8 cellular contexts compared by ENCODE assay signal in the genomic region with DNA sequence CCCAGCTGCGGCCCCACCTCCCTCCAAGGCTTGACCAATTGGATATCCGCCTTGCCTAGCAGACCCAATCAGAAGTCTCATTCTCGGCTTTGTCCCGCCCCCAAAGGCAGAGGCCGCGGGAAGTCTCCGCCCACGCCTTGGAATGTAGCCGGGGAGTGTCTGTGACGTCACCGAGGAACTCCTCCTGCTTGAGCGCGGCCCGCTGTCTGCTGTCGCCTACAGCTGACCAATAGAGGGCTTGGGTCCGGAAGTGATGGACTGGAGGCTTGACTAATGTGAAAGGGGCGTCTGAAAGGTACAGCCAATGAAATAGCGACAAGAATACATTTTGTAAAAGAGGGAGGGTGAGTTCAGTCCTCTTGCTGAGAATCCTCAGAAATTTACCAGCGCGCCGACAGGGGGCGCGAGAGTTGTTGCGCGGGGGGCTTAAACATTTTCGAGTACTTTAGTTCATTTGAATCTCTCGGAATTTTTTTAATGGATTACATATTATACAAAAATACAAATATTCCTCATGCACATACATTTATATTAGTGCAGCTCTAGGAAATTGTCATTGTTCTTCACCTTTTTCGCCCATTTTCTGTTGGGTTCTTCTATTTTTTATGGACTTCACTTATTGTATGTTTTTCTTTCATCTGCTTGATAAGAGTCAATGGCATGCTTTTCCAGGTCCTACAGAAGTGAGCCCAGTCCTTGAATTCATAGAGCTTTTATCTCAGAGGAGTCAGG. TPM values are rescaled to one million over a fixed set of nuclear protein-coding genes. Genes with fewer than 3 reads are reported as not detected.
DNase-seq lines count a peak whose midpoint lies in the region; ATAC-seq and TF ChIP-seq lines count a peak whose summit lies in the region.

No MANE protein-coding gene starts in this region.

- H2AFZ ChIP-seq in neuronal stem cell (ENCODE audit: low read length) = peak overlapping the region; percentile 87

- H2AK5ac ChIP-seq in neuronal stem cell (ENCODE audit: low read depth, low read length) = no peak overlapping the region

- no peak overlapping the region for H2BK5ac ChIP-seq in neuronal stem cell (ENCODE audit: low read length)

- no peak overlapping the region for H2BK15ac ChIP-seq in neuronal stem cell (ENCODE audit: low read length)

- peaks cover 2% of the 10 kb centered on the region for H3K79me1 ChIP-seq in neuronal stem cell (ENCODE audit: low read depth, low read length)

- peaks cover 42% of the 10 kb centered on the region for H3K4me1 Mint-ChIP-seq in HFFc6 (ENCODE audit: low read depth)
- H3K4me1 Mint-ChIP-seq in activated naive CD4-positive, alpha-beta T cell treated with anti-CD3 and anti-CD28 coated beads, Interleukin-2, amount 10 ng/mL, durations not matched to agents 7 days and 5 days = peaks cover 43% of the 10 kb centered on the region

- peak overlapping the region; percentile 97 for H3K27ac Mint-ChIP-seq in HFFc6
- peak overlapping the region; percentile 95 for H3K27ac Mint-ChIP-seq in activated naive CD4-positive, alpha-beta T cell treated with anti-CD3 and anti-CD28 coated beads, Interleukin-2, amount 10 ng/mL, durations not matched to agents 7 days and 5 days

- peak; percentile 97 for ATAC-seq in gastroesophageal sphincter

- no peak overlapping the region for H3K4me2 ChIP-seq in neuronal stem cell (ENCODE audit: insufficient read depth, low read length, poor library complexity, severe bottlenecking)

- H3K27ac ChIP-seq in gastroesophageal sphincter (peak overlapping the region; percentile 59 to 99 (median 96)), neuronal stem cell (replicated peaks; ENCODE audit: low read length) (no peak overlapping the region), subcutaneous abdominal adipose tissue (ENCODE audit: low read depth, low read length) (peak overlapping the region; percentile 94)

- H3K4me3 Mint-ChIP-seq in HFFc6 = peak overlapping the region; percentile 97
- peak overlapping the region; percentile 93 for H3K4me3 Mint-ChIP-seq in activated naive CD4-positive, alpha-beta T cell treated with anti-CD3 and anti-CD28 coated beads, Interleukin-2, amount 10 ng/mL, durations not matched to agents 7 days and 5 days

- H3K36me3 ChIP-seq in gastroesophageal sphincter (no peaks in the 10 kb centered on the region), neuronal stem cell (replicated peaks in 1 of 2; ENCODE audit: control insufficient read depth in 2 of 2, insufficient read depth in 2 of 2, low read length in 2 of 2) (peaks cover 0 to 11% of the 10 kb centered on the region in 2 donors), subcutaneous abdominal adipose tissue (ENCODE audit: control insufficient read depth in 5 of 5, insufficient read depth in 5 of 5, low read length in 5 of 5) (no peaks in the 10 kb centered on the region)

- no peak for TF ChIP-seq EP300 in gastroesophageal sphincter (IDR thresholded peaks at IDR 0.05)

- WGBS in gastroesophageal sphincter (ENCODE audit: low coverage in 1 of 2), 2 donors = 5% methylated on average over 11 of the region's 28 CpGs
- no CpG with 5 or more reads among the region's 28 CpGs for WGBS in neuronal stem cell (ENCODE audit: extremely low coverage in 2 of 2, insufficient read length in 2 of 2, insufficient replicate concordance in 1 of 2), 2 donors

- H3K4ac ChIP-seq in neuronal stem cell (ENCODE audit: low read length) = no peak overlapping the region

- peaks cover 10 to 41% (median 17%) of the 10 kb centered on the region in 3 donors for H3K4me1 ChIP-seq in gastroesophageal sphincter
- H3K4me1 ChIP-seq in neuronal stem cell (ENCODE audit: control insufficient read depth in 2 of 2, insufficient read depth in 1 of 2, low read depth in 1 of 2, low read length in 2 of 2) = peaks cover 13 to 15% of the 10 kb centered on the region in 2 donors
- H3K4me1 ChIP-seq in subcutaneous abdominal adipose tissue (ENCODE audit: control insufficient read depth in 5 of 5, insufficient read depth in 5 of 5, low read length in 5 of 5) = peaks cover 12 to 42% (median 30%) of the 10 kb centered on the region in 5 donors

- no peaks in the 10 kb centered on the region for H3K9me3 Mint-ChIP-seq in HFFc6
- H3K9me3 Mint-ChIP-seq in activated naive CD4-positive, alpha-beta T cell treated with anti-CD3 and anti-CD28 coated beads, Interleukin-2, amount 10 ng/mL, durations not matched to agents 7 days and 5 days = no peaks in the 10 kb centered on the region

- H3K9me3 ChIP-seq in gastroesophageal sphincter (no peaks in the 10 kb centered on the region), neuronal stem cell (replicated peaks in 1 of 2; ENCODE audit: control insufficient read depth in 2 of 2, insufficient read depth in 1 of 2, low read depth in 1 of 2, low read length in 2 of 2) (no peaks in the 10 kb centered on the region), subcutaneous abdominal adipose tissue (ENCODE audit: control insufficient read depth in 5 of 5, low read length in 5 of 5) (no peaks in the 10 kb centered on the region)

- H3K27me3 Mint-ChIP-seq in HFFc6 (ENCODE audit: insufficient read depth) = peaks cover 14% of the 10 kb centered on the region
- peaks cover 3% of the 10 kb centered on the region for H3K27me3 Mint-ChIP-seq in activated naive CD4-positive, alpha-beta T cell treated with anti-CD3 and anti-CD28 coated beads, Interleukin-2, amount 10 ng/mL, durations not matched to agents 7 days and 5 days

- no peak overlapping the region for H3K18ac ChIP-seq in neuronal stem cell (ENCODE audit: low read length)

- H4K91ac ChIP-seq in neuronal stem cell (ENCODE audit: low read depth, low read length, poor library complexity) = no peak overlapping the region

- in situ Hi-C loops in SK-MEL-5 (cut with HindIII; ENCODE audit: low pct_unique_long_range_greater_than_20kb, low sequenced_read_pairs) = no loop called here

- H4K8ac ChIP-seq in neuronal stem cell (ENCODE audit: low read depth, low read length) = no peak overlapping the region

- peak; percentile 97 for DNase-seq in GM03348 (ENCODE audit: low spot score)
- DNase-seq in HFFc6 = peak; percentile 100
- DNase-seq in MV-4-11 (lab: John Stamatoyannopoulos, UW) = peak; percentile 100
- peak; percentile 100 for DNase-seq in SK-MEL-5 (ENCODE audit: low read depth, low spot score)
- peak; percentile 98 for DNase-seq in activated naive CD4-positive, alpha-beta T cell treated with anti-CD3 and anti-CD28 coated beads, Interleukin-2, amount 10 ng/mL, durations not matched to agents 7 days and 5 days
- peak; percentile 100 for DNase-seq in neuronal stem cell (ENCODE audit: low spot score)

- CTCF ChIA-PET in activated naive CD4-positive, alpha-beta T cell treated with anti-CD3 and anti-CD28 coated beads, Interleukin-2, amount 10 ng/mL, durations not matched to agents 7 days and 5 days (lab: Charles Lee) = interaction anchor here (0.8 to 11.4 kb wide), 17 partner anchors 9 to 750 kb away, joined by 3 to 266 read pairs (median 4); no protein-coding TSS in a partner anchor

- peak overlapping the region; percentile 96 for H3K23ac ChIP-seq in neuronal stem cell (ENCODE audit: low read depth, low read length, poor library complexity)

- H2BK120ac ChIP-seq in neuronal stem cell (ENCODE audit: low read depth, low read length) = no peak overlapping the region

- no peak for TF ChIP-seq POLR2A in gastroesophageal sphincter (IDR thresholded peaks at IDR 0.05)

- H2BK12ac ChIP-seq in neuronal stem cell (ENCODE audit: low read length) = no peak overlapping the region

- H3K4me3 ChIP-seq in gastroesophageal sphincter (peak overlapping the region; percentile 52 to 92), neuronal stem cell (ENCODE audit: low read length in 2 of 2) (peak overlapping the region; percentile 86 to 98), subcutaneous abdominal adipose tissue (ENCODE audit: low read depth in 1 of 5, low read length in 5 of 5) (peak overlapping the region; percentile 80 to 99 (median 84))

- H3K36me3 Mint-ChIP-seq in HFFc6 (ENCODE audit: low read depth) = peaks cover 25% of the 10 kb centered on the region
- H3K36me3 Mint-ChIP-seq in activated naive CD4-positive, alpha-beta T cell treated with anti-CD3 and anti-CD28 coated beads, Interleukin-2, amount 10 ng/mL, durations not matched to agents 7 days and 5 days = peaks cover 10% of the 10 kb centered on the region

- H3K27me3 ChIP-seq in gastroesophageal sphincter (no peaks in the 10 kb centered on the region), neuronal stem cell (ENCODE audit: control insufficient read depth in 3 of 3, insufficient read depth in 3 of 3, low read depth in 1 of 3, low read length in 3 of 3) (no peaks in the 10 kb centered on the region), subcutaneous abdominal adipose tissue (ENCODE audit: control insufficient read depth in 5 of 5, insufficient read depth in 4 of 5, low read length in 5 of 5) (no peaks in the 10 kb centered on the region)

- peak; percentile 98 for TF ChIP-seq CTCF in HFFc6 (IDR thresholded peaks at IDR 0.05)
- TF ChIP-seq CTCF in gastroesophageal sphincter (IDR thresholded peaks at IDR 0.05) = peak; percentile 78 to 91 (median 86)

- H3K9ac ChIP-seq in neuronal stem cell (ENCODE audit: low read depth, low read length, poor library complexity) (no peak overlapping the region), subcutaneous abdominal adipose tissue (ENCODE audit: low read length in 5 of 5) (peak overlapping the region; percentile 75 to 98 (median 91))

- no peak overlapping the region for H3K14ac ChIP-seq in neuronal stem cell (ENCODE audit: low read length)

RNA-seq across cellular contexts. Expression of gene CREB3L2, which starts 0.4 kb away (rescaled TPM):
- total RNA-seq in HFFc6 (2021; fragmentation: NEBNext Ultra II Directional; extraction: Animal tissue kit (Norgen Biotek cat#: 25700)) = 100 to 1,000 TPM; 112 to 139 (median 123) TPM
- 12.0 and 14.8 TPM in 2 replicates for total RNA-seq in SK-MEL-5 (2014; rRNA removed; shearing (Covaris generic))
- polyA plus RNA-seq in SK-MEL-5 (2015; cell fraction: cytosol; rRNA removed) = 32.0 and 38.6 TPM in 2 replicates
- 5.7 and 7.8 TPM in 2 replicates for polyA plus RNA-seq in SK-MEL-5 (2015; cell fraction: nucleus; rRNA removed)
- 10 to 100 TPM; 33.1 to 59.1 (median 43.3) TPM for total RNA-seq in gastroesophageal sphincter
- 18.4 TPM for polyA plus RNA-seq in neuronal stem cell (2013, experiment 1 of 2)
- 19.4 TPM for polyA plus RNA-seq in neuronal stem cell (2013, experiment 2 of 2)
